ENCODE assay signal across 9 cellular contexts in the genomic region with DNA sequence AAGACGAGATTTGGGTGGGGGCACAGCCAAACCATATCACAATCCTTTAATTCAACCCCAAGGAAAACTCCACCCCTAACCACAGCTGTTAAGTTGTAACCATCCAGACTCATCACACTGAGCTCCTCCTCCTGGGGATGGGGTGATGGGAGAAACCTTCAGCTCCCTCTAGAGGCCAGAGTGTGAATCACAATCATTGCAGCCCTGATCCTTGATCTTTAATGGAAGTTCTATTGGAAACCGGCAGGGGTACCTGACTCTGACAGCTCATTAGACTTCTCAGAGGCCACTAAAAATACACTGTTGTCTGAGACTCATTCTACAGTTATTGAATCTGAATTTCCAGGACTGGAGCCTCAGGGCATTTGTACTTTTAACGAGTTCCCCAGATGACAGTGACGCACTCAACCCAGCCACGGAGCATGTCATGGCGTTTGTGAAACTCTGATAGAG.
DNase-seq lines count a peak whose midpoint lies in the region; ATAC-seq, FAIRE-seq and TF ChIP-seq lines count a peak whose summit lies in the region.
"Had no signal": no experiment of that assay in that cellular context is flagged by ENCODE, and none has a peak within 500 bp of the region (broad histone marks: within the 10 kb centered on the region; RNA-seq: fewer than 3 reads in every experiment).

No MANE protein-coding gene starts in this region.

- TF ChIP-seq POLR2A in GM12878 (IDR thresholded peaks at IDR 0.05; ENCODE audit: low read depth, low read length), result no peak

- no peak overlapping the region for H3K4me2 ChIP-seq in GM12878 (ENCODE audit: control insufficient read depth, insufficient read depth)

- 48% methylated on average over 6 of the region's 6 CpGs for whole genome bisulfite sequencing in GM12878 (ENCODE audit: insufficient coverage, insufficient replicate concordance, low lambda C conversion rate, missing lambda C conversion rate)

- SMC1A ChIA-PET in GM12878 (lab: Charles Lee; ENCODE audit: uncharacterized antibody, unreplicated experiment), result interaction anchor here (0.7 to 1.4 kb wide), 2 partner anchors 12 to 64 kb away, joined by 3 to 4 read pairs; no protein-coding TSS in a partner anchor

- peak; percentile 62 for ATAC-seq in GM12878
- ATAC-seq in omental fat pad (ENCODE audit: low FRiP score), result no peak
- ATAC-seq in CD8-positive, alpha-beta T cell, result no peak

- TF ChIP-seq CTCF in CD14-positive monocyte (IDR thresholded peaks at IDR 0.05) (peak; percentile 82), GM12878 (IDR thresholded peaks at IDR 0.05 in 2 of 3, conservative IDR thresholded peaks at IDR 0.05 in 1 of 3; ENCODE audit: control insufficient read depth in 2 of 3, extremely low read depth in 1 of 3, insufficient read depth in 1 of 3, low read depth in 3 of 3, low read length in 3 of 3) (peak; percentile 32 to 67 (median 64); a peak in 5 of 6 replicates), omental fat pad (IDR thresholded peaks at IDR 0.05) (no peak)
- no peak for TF ChIP-seq CTCF in CD8-positive, alpha-beta T cell (IDR thresholded peaks at IDR 0.05)

- intact Hi-C loops in CD14-positive monocyte (cut with micrococcal nuclease) (loop anchor here in 1 of 2 donors (5.0 kb wide), 1 partner anchor 738 kb away; no protein-coding TSS in a partner anchor), GM12878 (cut with micrococcal nuclease; ENCODE audit: unreplicated experiment) (no loop called here)
- intact Hi-C loops in CD8-positive, alpha-beta T cell (cut with DNase I, micrococcal nuclease), result no loop called here

- RAD21 ChIA-PET in GM12878 (lab: Charles Lee; ENCODE audit: unreplicated experiment), result interaction anchor here (0.6 to 1.4 kb wide), 5 partner anchors 44 to 266 kb away, joined by 3 to 5 read pairs (median 3); no protein-coding TSS in a partner anchor

- H3K9me3 Mint-ChIP-seq in CD14-positive monocyte, result peaks cover 11 to 26% (median 21%) of the 10 kb centered on the region in 7 donors
- peaks cover 9% of the 10 kb centered on the region for H3K9me3 Mint-ChIP-seq in CD8-positive, alpha-beta T cell

- H3K79me2 ChIP-seq in GM12878 (ENCODE audit: control insufficient read depth, insufficient read depth, low read length), result no peaks in the 10 kb centered on the region

- H3K9ac ChIP-seq in GM12878 (ENCODE audit: control insufficient read depth, insufficient read depth, low read length), result no peak overlapping the region

- DNase-seq in CD14-positive monocyte (ENCODE audit: low spot score) (no peak), GM18507 (ENCODE audit: extremely low spot score, insufficient read length, low read depth) (peak; percentile 9), NCI-H345 treated with DMSO at 0.1 percent for 48 hours (lab: John Stamatoyannopoulos, UW; ENCODE audit: unreplicated experiment) (peak; percentile 55), GM12878 (ENCODE audit: low read depth, low spot score) (no peak), left kidney (ENCODE audit: low read depth, low spot score) (peak; percentile 82), omental fat pad (ENCODE audit: low spot score) (no peak)
- no peak for DNase-seq in effector CD8-positive, alpha-beta T cell (lab: John Stamatoyannopoulos, UW)
- no peak for DNase-seq in CD8-positive, alpha-beta T cell

- no peaks in the 10 kb centered on the region for H3K4me1 ChIP-seq in GM12878 (ENCODE audit: control insufficient read depth, insufficient read depth, low read length)
- H3K4me1 ChIP-seq in CD8-positive, alpha-beta T cell (ENCODE audit: insufficient read depth, low read length), result no peaks in the 10 kb centered on the region

- H3K9me3 ChIP-seq in GM12878 (replicated peaks; ENCODE audit: control insufficient read depth, insufficient read depth, low read length), result peaks cover 5% of the 10 kb centered on the region
- no peaks in the 10 kb centered on the region for H3K9me3 ChIP-seq in CD8-positive, alpha-beta T cell (ENCODE audit: low read length)

- no peak overlapping the region for H3K4me3 Mint-ChIP-seq in CD14-positive monocyte
- no peak overlapping the region for H3K4me3 Mint-ChIP-seq in CD8-positive, alpha-beta T cell
- H3K4me3 Mint-ChIP-seq: T-helper 1 cell treated with Interleukin-12 subunit alpha and Interleukin-12 subunit beta and Interleukin-4 antibody, amounts not matched to agents 30 μg/mL and 1 μg/mL, for 36 hours had no signal

- no peak overlapping the region for H3K4me3 ChIP-seq in GM12878
- H3K4me3 ChIP-seq in CD8-positive, alpha-beta T cell (ENCODE audit: low read depth, low read length), result no peak overlapping the region

- in situ Hi-C loops in GM12878 (cut with MboI), result no loop called here

- CTCF ChIA-PET in GM12878 (lab: Yijun Ruan, JAX), result interaction anchor here (0.5 to 1.6 kb wide), 17 partner anchors 8 to 347 kb away, joined by 3 to 9 read pairs (median 5); no protein-coding TSS in a partner anchor
- CTCF ChIA-PET in CD8-positive, alpha-beta T cell (lab: Charles Lee), result interaction anchor here (1.3 kb wide), 1 partner anchor 11 kb away, joined by 4 read pairs; no protein-coding TSS in a partner anchor

- no peak for TF ChIP-seq EP300 in GM12878 (IDR thresholded peaks at IDR 0.05; ENCODE audit: borderline replicate concordance in 1 of 2, control insufficient read depth in 1 of 2, low read depth in 2 of 2, low read length in 2 of 2)

- H4K20me1 ChIP-seq in GM12878 (ENCODE audit: control insufficient read depth, insufficient read depth), result no peaks in the 10 kb centered on the region

- FAIRE-seq in GM18507 (lab: Jason Lieb, UNC) (peak; percentile 24), GM12878 (lab: Jason Lieb, UNC) (no peak)

- H3K27ac ChIP-seq in GM12878 (ENCODE audit: control insufficient read depth, insufficient read depth), result no peak overlapping the region
- H3K27ac ChIP-seq in CD8-positive, alpha-beta T cell (ENCODE audit: low read depth, low read length), result no peak overlapping the region

- no peaks in the 10 kb centered on the region for H3K36me3 Mint-ChIP-seq in CD14-positive monocyte
- H3K36me3 Mint-ChIP-seq in CD8-positive, alpha-beta T cell, result no peaks in the 10 kb centered on the region

- H3K27me3 ChIP-seq in GM12878 (replicated peaks in 1 of 2; ENCODE audit: control insufficient read depth in 2 of 2, insufficient read depth in 2 of 2, low read length in 1 of 2), result no peaks in the 10 kb centered on the region
- H3K27me3 ChIP-seq in CD8-positive, alpha-beta T cell (ENCODE audit: insufficient read depth, low read length), result no peaks in the 10 kb centered on the region

- H3K36me3 ChIP-seq in GM12878 (ENCODE audit: control insufficient read depth in 2 of 2, insufficient read depth in 2 of 2, low read length in 1 of 2), result no peaks in the 10 kb centered on the region
- no peaks in the 10 kb centered on the region for H3K36me3 ChIP-seq in CD8-positive, alpha-beta T cell (ENCODE audit: insufficient read depth, low read length)

- TF ChIP-seq RAD21 in GM12878 (IDR thresholded peaks at IDR 0.05; ENCODE audit: insufficient read depth, low read depth, low read length), result peak; percentile 31; the same call in 1 of the 2 replicates

- no peak overlapping the region for H3K27ac Mint-ChIP-seq in CD14-positive monocyte
- H3K27ac Mint-ChIP-seq in CD8-positive, alpha-beta T cell, result no peak overlapping the region
- H3K27ac Mint-ChIP-seq: T-helper 1 cell treated with Interleukin-12 subunit alpha and Interleukin-12 subunit beta and Interleukin-4 antibody, amounts not matched to agents 30 μg/mL and 1 μg/mL, for 36 hours had no signal

- POLR2A ChIA-PET in GM12878 (lab: Charles Lee), result no interaction called here
- POLR2A ChIA-PET in CD8-positive, alpha-beta T cell (lab: Charles Lee), result no interaction called here

- peaks cover 2 to 13% (median 11%) of the 10 kb centered on the region in 3 donors for H3K27me3 Mint-ChIP-seq in CD14-positive monocyte (ENCODE audit: low read depth in 3 of 3)
- peaks cover 23% of the 10 kb centered on the region for H3K27me3 Mint-ChIP-seq in CD8-positive, alpha-beta T cell (ENCODE audit: low read depth)

- no peaks in the 10 kb centered on the region for H3K4me1 Mint-ChIP-seq in CD14-positive monocyte
- H3K4me1 Mint-ChIP-seq in CD8-positive, alpha-beta T cell (ENCODE audit: low read depth), result no peaks in the 10 kb centered on the region

- H2AFZ ChIP-seq in GM12878 (ENCODE audit: control insufficient read depth, low read depth, low read length), result no peak overlapping the region

- no TSS peak for BruUV-seq in GM12878 (replicated peaks; lab: Mats Ljungman, UMichigan)

TF ChIP-seq in GM12878, 131 proteins besides CTCF, POLR2A, EP300 and RAD21:
- TF ChIP-seq HDAC6 (IDR thresholded peaks at IDR 0.05; ENCODE audit: unreplicated experiment) (no peak), RCOR1 (conservative IDR thresholded peaks at IDR 0.05; ENCODE audit: low read depth, low read length) (no peak), RUNX3 (IDR thresholded peaks at IDR 0.05; ENCODE audit: low read length) (no peak)
- TF ChIP-seq, protein P1, sequence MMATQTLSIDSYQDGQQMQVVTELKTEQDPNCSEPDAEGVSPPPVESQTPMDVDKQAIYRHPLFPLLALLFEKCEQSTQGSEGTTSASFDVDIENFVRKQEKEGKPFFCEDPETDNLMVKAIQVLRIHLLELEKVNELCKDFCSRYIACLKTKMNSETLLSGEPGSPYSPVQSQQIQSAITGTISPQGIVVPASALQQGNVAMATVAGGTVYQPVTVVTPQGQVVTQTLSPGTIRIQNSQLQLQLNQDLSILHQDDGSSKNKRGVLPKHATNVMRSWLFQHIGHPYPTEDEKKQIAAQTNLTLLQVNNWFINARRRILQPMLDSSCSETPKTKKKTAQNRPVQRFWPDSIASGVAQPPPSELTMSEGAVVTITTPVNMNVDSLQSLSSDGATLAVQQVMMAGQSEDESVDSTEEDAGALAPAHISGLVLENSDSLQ (IDR thresholded peaks at IDR 0.05), result no peak

Comparison
In these comparisons a context has a peak if more than half of its experiments do, and no peak if none do; other contexts are left out.
1. DNase-seq: peak in GM18507 (single experiment), NCI-H345 treated with DMSO at 0.1 percent for 48 hours (single experiment) and left kidney (single experiment); none in CD14-positive monocyte (single experiment), GM12878 (single experiment), effector CD8-positive, alpha-beta T cell (single experiment), omental fat pad (single experiment) and CD8-positive, alpha-beta T cell (0 of 7).
2. CTCF ChIP-seq: peak in CD14-positive monocyte (single experiment) and GM12878 (3 of 3); none in omental fat pad (0 of 3) and CD8-positive, alpha-beta T cell (single experiment).